ENCODE assay signal across 8 cellular contexts in the genomic region with DNA sequence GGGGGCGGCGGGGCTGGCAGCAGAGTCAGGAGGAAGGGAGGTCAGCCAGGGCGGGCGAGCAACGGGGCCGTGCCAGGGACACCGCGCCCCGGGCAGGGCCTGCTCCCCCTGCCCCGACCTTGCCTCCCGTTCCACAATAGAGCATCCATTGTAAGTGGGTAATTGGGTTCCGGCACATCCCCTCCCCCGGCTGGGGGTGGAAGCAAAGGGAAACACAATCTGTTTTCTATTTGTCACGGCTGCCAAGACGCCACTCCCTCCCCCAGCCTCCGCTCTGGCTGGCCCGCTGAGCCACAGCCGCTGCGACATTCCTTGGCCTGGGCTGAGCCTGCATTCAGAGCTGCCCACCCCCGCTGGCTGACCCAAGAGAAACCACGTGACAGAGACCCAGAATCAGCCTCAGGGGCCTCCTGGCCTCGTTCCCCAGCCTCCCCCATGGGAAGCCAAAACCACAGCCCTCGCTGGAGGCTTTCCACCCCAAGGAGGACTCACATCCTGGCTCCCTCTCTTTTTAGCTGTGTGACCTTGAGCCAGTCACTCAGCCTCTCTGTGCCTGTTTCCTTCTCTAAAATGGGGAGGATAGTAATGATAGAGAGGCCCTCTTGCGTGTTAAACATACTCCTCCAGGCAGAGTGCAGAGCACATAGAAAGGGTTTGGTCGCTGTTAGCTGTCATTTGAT.
DNase-seq lines count a peak whose midpoint lies in the region; ATAC-seq and TF ChIP-seq lines count a peak whose summit lies in the region.

No MANE protein-coding gene starts in this region.

- intact Hi-C loops in lower lobe of right lung (cut with DNase I): no loop called here

- ATAC-seq in lower lobe of right lung (peak; percentile 94), HG02759 (IDR thresholded peaks at IDR 0.05; ENCODE audit: unreplicated experiment) (no peak)
- peak; percentile 62 for ATAC-seq in stimulated activated naive CD8-positive, alpha-beta T cell treated with anti-CD3 and anti-CD28 coated beads, Interleukin-15, amount 100 ng/mL, for 72 hours

- H3K9me3 ChIP-seq in endocrine pancreas (ENCODE audit: control insufficient read depth, low read length) (no peaks in the 10 kb centered on the region), lower lobe of right lung (no peaks in the 10 kb centered on the region)
- H3K9me3 ChIP-seq in CD8-positive, alpha-beta memory T cell (ENCODE audit: low read length): no peaks in the 10 kb centered on the region

- H3K4me3 Mint-ChIP-seq in stimulated activated naive CD8-positive, alpha-beta T cell treated with anti-CD3 and anti-CD28 coated beads, Interleukin-15, amount 100 ng/mL, for 72 hours: peak overlapping the region; percentile 50 to 68
- no peak overlapping the region for H3K4me3 Mint-ChIP-seq in CD8-positive, alpha-beta memory T cell

- H3K36me3 ChIP-seq in endocrine pancreas (ENCODE audit: control insufficient read depth, insufficient read depth, low read length) (no peaks in the 10 kb centered on the region), lower lobe of right lung (no peaks in the 10 kb centered on the region)
- no peaks in the 10 kb centered on the region for H3K36me3 ChIP-seq in CD8-positive, alpha-beta memory T cell (ENCODE audit: insufficient read depth, low read length)

- no peak for TF ChIP-seq CTCF in lower lobe of right lung (IDR thresholded peaks at IDR 0.05)

- no peaks in the 10 kb centered on the region for H3K27me3 ChIP-seq in endocrine pancreas (ENCODE audit: control insufficient read depth, insufficient read depth, low read length)
- no peaks in the 10 kb centered on the region for H3K27me3 ChIP-seq in lower lobe of right lung (ENCODE audit: low read depth)
- H3K27me3 ChIP-seq in CD8-positive, alpha-beta memory T cell (ENCODE audit: insufficient read depth, low read length, poor library complexity, severe bottlenecking): no peaks in the 10 kb centered on the region

- DNase-seq in GM04503 (ENCODE audit: low read depth) (peak; percentile 73), NCI-H128 (lab: John Stamatoyannopoulos, UW; ENCODE audit: unreplicated experiment) (peak; percentile 45), SW 1271 (lab: John Stamatoyannopoulos, UW) (peak; percentile 21 to 68), lower lobe of right lung (peak; percentile 91)
- DNase-seq in stimulated activated naive CD8-positive, alpha-beta T cell treated with anti-CD3 and anti-CD28 coated beads, Interleukin-15, amount 100 ng/mL, for 72 hours: peak in 1 of 2 donors; percentile 16
- DNase-seq in CD8-positive, alpha-beta memory T cell: no peak

- H3K36me3 Mint-ChIP-seq in CD8-positive, alpha-beta memory T cell: no peaks in the 10 kb centered on the region

- peaks cover 33% of the 10 kb centered on the region for H3K4me1 Mint-ChIP-seq in stimulated activated naive CD8-positive, alpha-beta T cell treated with anti-CD3 and anti-CD28 coated beads, Interleukin-15, amount 100 ng/mL, for 72 hours
- peaks cover 4 to 6% (median 5%) of the 10 kb centered on the region in 3 donors for H3K4me1 Mint-ChIP-seq in CD8-positive, alpha-beta memory T cell

- H3K27me3 Mint-ChIP-seq in stimulated activated naive CD8-positive, alpha-beta T cell treated with anti-CD3 and anti-CD28 coated beads, Interleukin-15, amount 100 ng/mL, for 72 hours: peaks cover 56% of the 10 kb centered on the region
- peaks cover 5 to 18% of the 10 kb centered on the region in 2 donors for H3K27me3 Mint-ChIP-seq in CD8-positive, alpha-beta memory T cell

- CTCF ChIA-PET in CD8-positive, alpha-beta memory T cell (lab: Charles Lee): no interaction called here

- H3K9ac ChIP-seq in endocrine pancreas (ENCODE audit: control insufficient read depth, insufficient read depth, low read length): peak overlapping the region; percentile 11

- H3K4me1 ChIP-seq in endocrine pancreas (ENCODE audit: control insufficient read depth, insufficient read depth, low read length) (no peaks in the 10 kb centered on the region), lower lobe of right lung (peaks cover 31% of the 10 kb centered on the region)
- no peaks in the 10 kb centered on the region for H3K4me1 ChIP-seq in CD8-positive, alpha-beta memory T cell (ENCODE audit: insufficient read depth, low read length)

- peak overlapping the region; percentile 79 for H3K27ac ChIP-seq in lower lobe of right lung
- no peak overlapping the region for H3K27ac ChIP-seq in CD8-positive, alpha-beta memory T cell (ENCODE audit: low read depth, low read length)

- no peak overlapping the region for H3K4me3 ChIP-seq in endocrine pancreas (ENCODE audit: control insufficient read depth, insufficient read depth, low read length)
- H3K4me3 ChIP-seq in lower lobe of right lung: peak overlapping the region; percentile 6
- no peak overlapping the region for H3K4me3 ChIP-seq in CD8-positive, alpha-beta memory T cell (ENCODE audit: low read length)

- H3K27ac Mint-ChIP-seq in stimulated activated naive CD8-positive, alpha-beta T cell treated with anti-CD3 and anti-CD28 coated beads, Interleukin-15, amount 100 ng/mL, for 72 hours: peak overlapping the region in 1 of 2 donors; percentile 94
- H3K27ac Mint-ChIP-seq in CD8-positive, alpha-beta memory T cell: peak overlapping the region in 1 of 8 donors; percentile 39

- POLR2A ChIA-PET in CD8-positive, alpha-beta memory T cell (lab: Charles Lee): no interaction called here

- no peaks in the 10 kb centered on the region for H3K9me3 Mint-ChIP-seq in stimulated activated naive CD8-positive, alpha-beta T cell treated with anti-CD3 and anti-CD28 coated beads, Interleukin-15, amount 100 ng/mL, for 72 hours
- H3K9me3 Mint-ChIP-seq in CD8-positive, alpha-beta memory T cell: no peaks in the 10 kb centered on the region

Comparison
In these comparisons a context has a peak if more than half of its experiments do, and no peak if none do; other contexts are left out.
1. DNase-seq: peak in GM04503 (single experiment), NCI-H128 (single experiment), SW 1271 (2 of 2) and lower lobe of right lung (single experiment); none in CD8-positive, alpha-beta memory T cell (0 of 5).
2. H3K4me3 Mint-ChIP-seq: peak in stimulated activated naive CD8-positive, alpha-beta T cell treated with anti-CD3 and anti-CD28 coated beads, Interleukin-15, amount 100 ng/mL, for 72 hours (2 of 2); none in CD8-positive, alpha-beta memory T cell (0 of 7).